Comparison of ENCODE assay signal across 19 cellular contexts in genomic region chr16:63720848-63721247, GRCh38.
DNase-seq lines count a peak whose midpoint lies in the region; ATAC-seq and TF ChIP-seq lines count a peak whose summit lies in the region.
"Had no signal": no experiment of that assay in that cellular context is flagged by ENCODE, and none has a peak within 500 bp of the region (broad histone marks: within the 10 kb centered on the region; RNA-seq: fewer than 3 reads in every experiment).

No MANE protein-coding gene starts in this region.

- DNase-seq in EH (ENCODE audit: low read depth), result peak; percentile 1
- no peak for DNase-seq in fibroblast of the aortic adventitia (ENCODE audit: low read depth)
- DNase-seq in omental fat pad (ENCODE audit: low spot score), result no peak
- DNase-seq in retina, result no peak
- DNase-seq: activated CD4-positive, alpha-beta memory T cell treated with anti-CD3 and anti-CD28 coated beads, Interleukin-2, amount 10 ng/mL, durations not matched to agents 7 days and 5 days; activated naive CD4-positive, alpha-beta T cell treated with anti-CD3 and anti-CD28 coated beads for 36 hours; activated T-cell treated with anti-CD3 and anti-CD28 coated beads, Interleukin-2, amount 50 U/mL, for 1 hour; CD8-positive, alpha-beta memory T cell; colonic mucosa; gastrocnemius medialis; left colon; NCI-H526; nephron progenitor cell had no signal

- TF ChIP-seq CTCF in 22Rv1 (IDR thresholded peaks at IDR 0.05) (0 out of 2 replicates have a peak, but pooled peaks have one; percentile 16), fibroblast of the aortic adventitia (IDR thresholded peaks at IDR 0.05; ENCODE audit: insufficient read depth, low read length) (peak; percentile 3), omental fat pad (IDR thresholded peaks at IDR 0.05) (no peak)

- no peak overlapping the region for H3K27ac ChIP-seq in 22Rv1
- H3K27ac ChIP-seq: ascending aorta, colonic mucosa, gastrocnemius medialis, suprapubic skin had no signal

- no peak overlapping the region for H3K4me3 ChIP-seq in fibroblast of the aortic adventitia (ENCODE audit: low read depth, low read length)
- H3K4me3 ChIP-seq: ascending aorta, colonic mucosa, gastrocnemius medialis, suprapubic skin had no signal

- ATAC-seq in SK-N-SH treated with all-trans-retinoic acid at 6 μM for 48 hours (peak; percentile 58; the same call in 2 of the 3 replicates), omental fat pad (ENCODE audit: low FRiP score) (no peak), GM18517 (IDR thresholded peaks at IDR 0.05; ENCODE audit: unreplicated experiment) (no peak), HG02981 (IDR thresholded peaks at IDR 0.05; ENCODE audit: unreplicated experiment) (no peak)
- ATAC-seq: gastrocnemius medialis, left colon had no signal

TF ChIP-seq in SK-N-SH treated with all-trans-retinoic acid at 6 μM for 48 hours, 23 proteins besides CTCF, POLR2A, EP300 and RAD21:
- TF ChIP-seq GLIS3 (CRISPR knock-in tag; IDR thresholded peaks at IDR 0.05), result no peak
- no peak for TF ChIP-seq BACH2 (CRISPR knock-in tag; IDR thresholded peaks at IDR 0.05; ENCODE audit: borderline replicate concordance)
- no peak for TF ChIP-seq SNAI2 (CRISPR knock-in tag; IDR thresholded peaks at IDR 0.05)
- TF ChIP-seq TCF4 (CRISPR knock-in tag; IDR thresholded peaks at IDR 0.05; ENCODE audit: borderline replicate concordance), result no peak
- TF ChIP-seq ZNF70 (CRISPR knock-in tag; IDR thresholded peaks at IDR 0.05), result no peak
- TF ChIP-seq ZNF565 (CRISPR knock-in tag; conservative IDR thresholded peaks at IDR 0.05; ENCODE audit: low read depth), result no peak
- no peak for TF ChIP-seq ARNTL (CRISPR knock-in tag; IDR thresholded peaks at IDR 0.05; ENCODE audit: borderline replicate concordance, low read depth)
- no peak for TF ChIP-seq ESRRG (CRISPR knock-in tag; IDR thresholded peaks at IDR 0.05)
- no peak for TF ChIP-seq TSHZ2 (CRISPR knock-in tag; IDR thresholded peaks at IDR 0.05)
- no peak for TF ChIP-seq OSR1 (CRISPR knock-in tag; IDR thresholded peaks at IDR 0.05)
- TF ChIP-seq CREB5 (CRISPR knock-in tag; IDR thresholded peaks at IDR 0.05; ENCODE audit: low read depth), result no peak
- TF ChIP-seq ZC3H10 (CRISPR knock-in tag; IDR thresholded peaks at IDR 0.05), result no peak
- no peak for TF ChIP-seq CSDC2 (CRISPR knock-in tag; IDR thresholded peaks at IDR 0.05)
- no peak for TF ChIP-seq ZFP3 (CRISPR knock-in tag; IDR thresholded peaks at IDR 0.05)
- TF ChIP-seq ISL1 (CRISPR knock-in tag; IDR thresholded peaks at IDR 0.05), result no peak
- no peak for TF ChIP-seq POU6F1 (CRISPR knock-in tag; IDR thresholded peaks at IDR 0.05; ENCODE audit: borderline replicate concordance, low read depth)

Comparison
In these comparisons a context has a peak if more than half of its experiments do, and no peak if none do; other contexts are left out.
1. CTCF ChIP-seq: peak in 22Rv1 (single experiment) and fibroblast of the aortic adventitia (single experiment); none in omental fat pad (0 of 3).